8 cellular contexts compared by ENCODE assay signal in genomic region chr7:64569372-64570361, GRCh38. TPM values are rescaled to one million over a fixed set of nuclear protein-coding genes. Genes with fewer than 3 reads are reported as not detected.
DNase-seq lines count a peak whose midpoint lies in the region; ATAC-seq and TF ChIP-seq lines count a peak whose summit lies in the region.
"Not testable (repeated sequence)": the region's sequence is repeated elsewhere in the genome, so short reads cannot be mapped to it uniquely, and the experiment has no call there.

No MANE protein-coding gene starts in this region.

- not testable (repeated sequence) for TF ChIP-seq CTCF in GM10248 (IDR thresholded peaks at IDR 0.05; ENCODE audit: control extremely low read depth, extremely low read depth, low read depth, missing control alignments); mucosa of descending colon (IDR thresholded peaks at IDR 0.05)
- TF ChIP-seq CTCF in body of pancreas (IDR thresholded peaks at IDR 0.05): peak in 3 of 7 experiments; percentile 2 to 10 (median 5)

- CTCF ChIA-PET in GM10248 (lab: Yijun Ruan, JAX): not testable (repeated sequence)

- H3K36me3 ChIP-seq in body of pancreas (replicated peaks in 1 of 2; ENCODE audit: insufficient read depth in 1 of 2, low read depth in 2 of 2); mucosa of descending colon (ENCODE audit: low read depth); urinary bladder (ENCODE audit: insufficient read depth): not testable (repeated sequence)

- H3K9me3 ChIP-seq in body of pancreas, mucosa of descending colon: not testable (repeated sequence)

- ATAC-seq in body of pancreas: peak; percentile 45
- peak; percentile 58 for ATAC-seq in mucosa of descending colon

- intact Hi-C loops in body of pancreas (cut with DNase I); mucosa of descending colon (cut with DNase I, micrococcal nuclease): not testable (repeated sequence)

- peaks cover 11% of the 10 kb centered on the region for H3K4me1 ChIP-seq in body of pancreas
- not testable (repeated sequence) for H3K4me1 ChIP-seq in mucosa of descending colon (ENCODE audit: low read depth); urinary bladder (ENCODE audit: insufficient read depth)

- POLR2A ChIA-PET in GM10248 (lab: Yijun Ruan, JAX): not testable (repeated sequence)

- 3 to 10% methylated on average over 31 to 76 of the region's 76 CpGs for WGBS in body of pancreas, 2 donors
- 1% methylated on average over 76 of the region's 76 CpGs for WGBS in urinary bladder

- H3K4me3 ChIP-seq in body of pancreas, mucosa of descending colon: not testable (repeated sequence)
- peak overlapping the region; percentile 46 for H3K4me3 ChIP-seq in urinary bladder (ENCODE audit: low read depth, low read length)

- not testable (repeated sequence) for H3K27ac ChIP-seq in body of pancreas; urinary bladder (ENCODE audit: low read depth)

- not testable (repeated sequence) for TF ChIP-seq POLR2A in body of pancreas (IDR thresholded peaks at IDR 0.05)

- DNase-seq in GM10248 (ENCODE audit: extremely low spot score): peak; percentile 20
- peak; percentile 15 for DNase-seq in NCI-H748 treated with DMSO at 0.1 percent for 48 hours (lab: John Stamatoyannopoulos, UW)
- peak; percentile 4 to 22 (median 5) for DNase-seq in activated CD8-positive, alpha-beta memory T cell treated with anti-CD3 and anti-CD28 coated beads for 48 hours (ENCODE audit: low read depth in 2 of 3, low spot score in 2 of 3)
- peak in 3 of 4 donors; percentile 9 to 44 (median 25) for DNase-seq in body of pancreas
- peak; percentile 26 for DNase-seq in germinal center (ENCODE audit: low spot score)
- peak in 2 of 3 donors; percentile 21 to 35 for DNase-seq in mucosa of descending colon
- DNase-seq in stimulated activated CD4-positive, alpha-beta T cell treated with anti-CD3 and anti-CD28 coated beads, Interleukin-1b, Interleukin-23, amount 100 ng/mL, for 24 hours (ENCODE audit: low read depth in 4 of 4, low spot score in 1 of 4): peak in 3 of 4 experiments; percentile 7 to 12 (median 9)

- H3K27me3 ChIP-seq in body of pancreas: not testable (repeated sequence)

RNA-seq across cellular contexts. Expression of gene ZNF680, which starts 6.8 kb away (rescaled TPM):
- total RNA-seq in body of pancreas: 10 to 100 TPM; 14.8 to 23.7 TPM
- total RNA-seq in mucosa of descending colon: 10 to 100 TPM in 1 of 3 donors, 1 to 10 TPM in 2; 8.7 to 11.9 (median 9.9) TPM
- 63.0 TPM for total RNA-seq in urinary bladder
- 8.4 TPM for polyA plus RNA-seq in urinary bladder
